ENCODE assay signal across 1 cellular context in genomic region chr6:41654433-41655020, GRCh38.
TF ChIP-seq lines count a peak whose summit lies in the region.

No MANE protein-coding gene starts in this region.

TF ChIP-seq in H1, 55 proteins besides CTCF, POLR2A, EP300 and RAD21:
- TF ChIP-seq SP1 (IDR thresholded peaks at IDR 0.05; ENCODE audit: low read depth, low read length) = no peak
- no peak for TF ChIP-seq BRCA1 (IDR thresholded peaks at IDR 0.05; ENCODE audit: low read depth, low read length)
- no peak for TF ChIP-seq RXRA (IDR thresholded peaks at IDR 0.05; ENCODE audit: insufficient read depth, low read depth, low read length)
- no peak for TF ChIP-seq KDM4A (IDR thresholded peaks at IDR 0.05; ENCODE audit: low read depth, low read length, severe bottlenecking)
- no peak for TF ChIP-seq YY1 (IDR thresholded peaks at IDR 0.05; ENCODE audit: low read depth, low read length)
- TF ChIP-seq RBBP5 (IDR thresholded peaks at IDR 0.05; ENCODE audit: borderline replicate concordance, low read depth, low read length) = no peak
- no peak for TF ChIP-seq JUND (IDR thresholded peaks at IDR 0.05; ENCODE audit: low read length)
- TF ChIP-seq, protein P1, sequence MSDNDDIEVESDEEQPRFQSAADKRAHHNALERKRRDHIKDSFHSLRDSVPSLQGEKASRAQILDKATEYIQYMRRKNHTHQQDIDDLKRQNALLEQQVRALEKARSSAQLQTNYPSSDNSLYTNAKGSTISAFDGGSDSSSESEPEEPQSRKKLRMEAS (IDR thresholded peaks at IDR 0.05) = no peak
- TF ChIP-seq USF2 (IDR thresholded peaks at IDR 0.05; ENCODE audit: low read length) = no peak
- TF ChIP-seq SIRT6 (IDR thresholded peaks at IDR 0.05; ENCODE audit: low read length) = no peak
- TF ChIP-seq SUZ12 (IDR thresholded peaks at IDR 0.05; ENCODE audit: low read length) = no peak
- TF ChIP-seq ZNF274 (IDR thresholded peaks at IDR 0.05; ENCODE audit: borderline replicate concordance, extremely low read depth, low read length) = no peak
- no peak for TF ChIP-seq CHD1 (IDR thresholded peaks at IDR 0.05; ENCODE audit: low read depth, low read length)
- TF ChIP-seq FOSL1 (IDR thresholded peaks at IDR 0.05; ENCODE audit: insufficient read depth, low read depth, low read length) = no peak
- no peak for TF ChIP-seq NANOG (IDR thresholded peaks at IDR 0.05; ENCODE audit: insufficient read depth, low read depth, low read length, poor library complexity, severe bottlenecking)
